1 cellular context compared by ENCODE assay signal in the genomic region with DNA sequence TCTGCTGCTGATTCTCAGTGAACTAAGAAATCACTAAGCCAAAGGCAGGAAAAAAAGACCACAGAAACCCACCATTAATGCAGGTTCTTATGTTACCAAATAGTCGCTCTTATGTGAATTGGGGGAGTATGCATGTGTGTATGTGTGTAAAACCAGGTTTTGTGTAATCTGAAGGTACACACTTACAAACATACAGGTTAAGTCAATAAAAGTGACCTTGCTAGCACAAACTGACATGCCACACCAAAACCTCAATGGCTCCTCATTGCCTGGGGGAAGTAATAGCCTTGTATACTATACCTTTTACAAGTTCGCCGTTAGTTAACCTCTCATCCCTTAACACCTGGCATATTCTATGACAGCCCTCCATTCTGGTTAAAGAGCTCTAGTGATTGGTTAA.
TF ChIP-seq lines count a peak whose summit lies in the region.

No MANE protein-coding gene starts in this region.

TF ChIP-seq in endothelial cell of umbilical vein, 7 proteins besides CTCF, POLR2A, EP300 and RAD21:
- TF ChIP-seq EZH2 (IDR thresholded peaks at IDR 0.05; ENCODE audit: borderline replicate concordance, low read depth, low read length, severe bottlenecking) (no peak), GATA2 (IDR thresholded peaks at IDR 0.05; ENCODE audit: insufficient read depth, insufficient read length, low read depth, low read length) (no peak), POLR2AphosphoS5 (IDR thresholded peaks at IDR 0.05; ENCODE audit: insufficient read depth, low read depth, low read length) (no peak), MYC (IDR thresholded peaks at IDR 0.05; ENCODE audit: low read depth, low read length) (no peak), FOS (IDR thresholded peaks at IDR 0.05; ENCODE audit: borderline replicate concordance, insufficient read depth, low read length) (no peak), JUN (IDR thresholded peaks at IDR 0.05; ENCODE audit: borderline replicate concordance, insufficient read depth, insufficient read length, low read depth) (no peak)
- TF ChIP-seq, protein P1, sequence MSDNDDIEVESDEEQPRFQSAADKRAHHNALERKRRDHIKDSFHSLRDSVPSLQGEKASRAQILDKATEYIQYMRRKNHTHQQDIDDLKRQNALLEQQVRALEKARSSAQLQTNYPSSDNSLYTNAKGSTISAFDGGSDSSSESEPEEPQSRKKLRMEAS (IDR thresholded peaks at IDR 0.05; ENCODE audit: insufficient read depth, insufficient read length): no peak
TF ChIP-seq in endothelial cell of umbilical vein: peak in this region for 0.
